Comparison of ENCODE assay signal across 1 cellular context in the genomic region with DNA sequence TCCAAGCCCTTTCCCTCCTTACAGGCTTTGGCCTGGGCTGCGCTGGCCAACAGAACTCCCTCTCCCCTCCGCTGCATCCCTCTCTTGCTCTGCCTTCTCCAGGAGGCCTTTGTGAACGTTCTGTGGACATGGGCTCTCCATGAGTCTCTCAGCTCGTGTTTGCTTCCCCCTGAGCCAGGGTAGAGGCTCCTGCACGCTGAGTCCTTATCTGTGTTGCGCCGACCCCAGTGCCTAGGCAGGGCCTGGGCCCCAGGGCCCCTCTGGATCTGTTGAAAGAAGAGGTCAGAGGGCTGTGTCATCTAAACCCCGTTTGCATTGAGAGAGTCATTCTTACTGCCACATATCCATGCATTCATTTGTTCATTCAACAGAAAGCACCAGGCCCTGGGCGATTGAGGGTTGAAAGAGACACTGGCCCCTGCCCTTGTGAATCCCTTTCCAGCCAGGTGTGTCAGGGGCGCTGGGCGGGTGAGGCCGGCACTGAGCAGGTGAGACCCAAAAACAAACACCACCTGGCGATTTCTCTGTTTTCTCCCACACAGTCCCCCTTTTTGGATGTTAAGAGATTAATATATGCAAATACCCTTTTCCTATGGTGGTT.
TF ChIP-seq lines count a peak whose summit lies in the region.

No MANE protein-coding gene starts in this region.

TF ChIP-seq in GM23338, 12 proteins besides CTCF, POLR2A, EP300 and RAD21 (continued from another document):
- TF ChIP-seq, protein P1, sequence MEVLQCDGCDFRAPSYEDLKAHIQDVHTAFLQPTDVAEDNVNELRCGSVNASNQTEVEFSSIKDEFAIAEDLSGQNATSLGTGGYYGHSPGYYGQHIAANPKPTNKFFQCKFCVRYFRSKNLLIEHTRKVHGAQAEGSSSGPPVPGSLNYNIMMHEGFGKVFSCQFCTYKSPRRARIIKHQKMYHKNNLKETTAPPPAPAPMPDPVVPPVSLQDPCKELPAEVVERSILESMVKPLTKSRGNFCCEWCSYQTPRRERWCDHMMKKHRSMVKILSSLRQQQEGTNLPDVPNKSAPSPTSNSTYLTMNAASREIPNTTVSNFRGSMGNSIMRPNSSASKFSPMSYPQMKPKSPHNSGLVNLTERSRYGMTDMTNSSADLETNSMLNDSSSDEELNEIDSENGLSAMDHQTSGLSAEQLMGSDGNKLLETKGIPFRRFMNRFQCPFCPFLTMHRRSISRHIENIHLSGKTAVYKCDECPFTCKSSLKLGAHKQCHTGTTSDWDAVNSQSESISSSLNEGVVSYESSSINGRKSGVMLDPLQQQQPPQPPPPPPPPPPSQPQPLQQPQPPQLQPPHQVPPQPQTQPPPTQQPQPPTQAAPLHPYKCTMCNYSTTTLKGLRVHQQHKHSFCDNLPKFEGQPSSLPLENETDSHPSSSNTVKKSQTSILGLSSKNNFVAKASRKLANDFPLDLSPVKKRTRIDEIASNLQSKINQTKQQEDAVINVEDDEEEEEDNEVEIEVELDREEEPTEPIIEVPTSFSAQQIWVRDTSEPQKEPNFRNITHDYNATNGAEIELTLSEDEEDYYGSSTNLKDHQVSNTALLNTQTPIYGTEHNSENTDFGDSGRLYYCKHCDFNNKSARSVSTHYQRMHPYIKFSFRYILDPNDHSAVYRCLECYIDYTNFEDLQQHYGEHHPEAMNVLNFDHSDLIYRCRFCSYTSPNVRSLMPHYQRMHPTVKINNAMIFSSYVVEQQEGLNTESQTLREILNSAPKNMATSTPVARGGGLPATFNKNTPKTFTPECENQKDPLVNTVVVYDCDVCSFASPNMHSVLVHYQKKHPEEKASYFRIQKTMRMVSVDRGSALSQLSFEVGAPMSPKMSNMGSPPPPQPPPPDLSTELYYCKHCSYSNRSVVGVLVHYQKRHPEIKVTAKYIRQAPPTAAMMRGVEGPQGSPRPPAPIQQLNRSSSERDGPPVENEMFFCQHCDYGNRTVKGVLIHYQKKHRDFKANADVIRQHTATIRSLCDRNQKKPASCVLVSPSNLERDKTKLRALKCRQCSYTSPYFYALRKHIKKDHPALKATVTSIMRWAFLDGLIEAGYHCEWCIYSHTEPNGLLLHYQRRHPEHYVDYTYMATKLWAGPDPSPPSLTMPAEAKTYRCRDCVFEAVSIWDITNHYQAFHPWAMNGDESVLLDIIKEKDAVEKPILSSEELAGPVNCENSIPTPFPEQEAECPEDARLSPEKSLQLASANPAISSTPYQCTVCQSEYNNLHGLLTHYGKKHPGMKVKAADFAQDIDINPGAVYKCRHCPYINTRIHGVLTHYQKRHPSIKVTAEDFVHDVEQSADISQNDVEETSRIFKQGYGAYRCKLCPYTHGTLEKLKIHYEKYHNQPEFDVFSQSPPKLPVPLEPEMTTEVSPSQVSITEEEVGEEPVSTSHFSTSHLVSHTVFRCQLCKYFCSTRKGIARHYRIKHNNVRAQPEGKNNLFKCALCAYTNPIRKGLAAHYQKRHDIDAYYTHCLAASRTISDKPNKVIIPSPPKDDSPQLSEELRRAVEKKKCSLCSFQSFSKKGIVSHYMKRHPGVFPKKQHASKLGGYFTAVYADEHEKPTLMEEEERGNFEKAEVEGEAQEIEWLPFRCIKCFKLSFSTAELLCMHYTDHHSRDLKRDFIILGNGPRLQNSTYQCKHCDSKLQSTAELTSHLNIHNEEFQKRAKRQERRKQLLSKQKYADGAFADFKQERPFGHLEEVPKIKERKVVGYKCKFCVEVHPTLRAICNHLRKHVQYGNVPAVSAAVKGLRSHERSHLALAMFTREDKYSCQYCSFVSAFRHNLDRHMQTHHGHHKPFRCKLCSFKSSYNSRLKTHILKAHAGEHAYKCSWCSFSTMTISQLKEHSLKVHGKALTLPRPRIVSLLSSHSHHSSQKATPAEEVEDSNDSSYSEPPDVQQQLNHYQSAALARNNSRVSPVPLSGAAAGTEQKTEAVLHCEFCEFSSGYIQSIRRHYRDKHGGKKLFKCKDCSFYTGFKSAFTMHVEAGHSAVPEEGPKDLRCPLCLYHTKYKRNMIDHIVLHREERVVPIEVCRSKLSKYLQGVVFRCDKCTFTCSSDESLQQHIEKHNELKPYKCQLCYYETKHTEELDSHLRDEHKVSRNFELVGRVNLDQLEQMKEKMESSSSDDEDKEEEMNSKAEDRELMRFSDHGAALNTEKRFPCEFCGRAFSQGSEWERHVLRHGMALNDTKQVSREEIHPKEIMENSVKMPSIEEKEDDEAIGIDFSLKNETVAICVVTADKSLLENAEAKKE (CRISPR knock-in tag; IDR thresholded peaks at IDR 0.05), result no peak
- TF ChIP-seq ZNF114 (CRISPR knock-in tag; IDR thresholded peaks at IDR 0.05), result no peak
